In genomic region chr10:103691723-103692380, GRCh38 we compare ENCODE assay signal across 1 cellular context.
A peak's percentile ranks its signal among the peaks of the same experiment; 100 is the strongest.
TF ChIP-seq lines count a peak whose summit lies in the region.

No MANE protein-coding gene starts in this region.

TF ChIP-seq in K562, 482 proteins besides CTCF, POLR2A, EP300 and RAD21 (continued from another document):
- TF ChIP-seq HBP1 (CRISPR knock-in tag; IDR thresholded peaks at IDR 0.05) (no peak), RBM14 (IDR thresholded peaks at IDR 0.05; ENCODE audit: borderline replicate concordance, insufficient read depth, low read depth, low read length) (no peak), C11orf30 (IDR thresholded peaks at IDR 0.05; ENCODE audit: low read depth) (no peak), BHLHE40 (IDR thresholded peaks at IDR 0.05; ENCODE audit: low read length) (peak; percentile 80), NCOR1 (IDR thresholded peaks at IDR 0.05) (peak; percentile 21; the same call in 1 of the 2 replicates), ZBTB43 (CRISPR knock-in tag; IDR thresholded peaks at IDR 0.05) (no peak), ZNF583 (CRISPR knock-in tag; IDR thresholded peaks at IDR 0.05) (no peak), MGA (IDR thresholded peaks at IDR 0.05) (peak; percentile 61), JUND (IDR thresholded peaks at IDR 0.05; ENCODE audit: borderline replicate concordance, low read depth, low read length) (peak; percentile 15; the same call in 1 of the 2 replicates), JUND (tag; IDR thresholded peaks at IDR 0.05; ENCODE audit: borderline replicate concordance, low read depth, low read length) (peak; percentile 10; the same call in 1 of the 3 replicates), TAL1 (IDR thresholded peaks at IDR 0.05) (0 out of 2 replicates have a peak, but pooled peaks have one; percentile 8), CBX3 (IDR thresholded peaks at IDR 0.05; ENCODE audit: borderline replicate concordance in 1 of 2, low read length in 2 of 2) (no peak), TCFL5 (CRISPR knock-in tag; conservative IDR thresholded peaks at IDR 0.05) (no peak), DPF2 (IDR thresholded peaks at IDR 0.05) (peak; percentile 66), ZNF699 (CRISPR knock-in tag; IDR thresholded peaks at IDR 0.05; ENCODE audit: insufficient replicate concordance) (no peak), ZFP91 (CRISPR knock-in tag; IDR thresholded peaks at IDR 0.05) (no peak), ATF2 (CRISPR knock-in tag; IDR thresholded peaks at IDR 0.05) (no peak), TRIM24 (IDR thresholded peaks at IDR 0.05) (no peak), U2AF2 (optimal IDR thresholded peaks at IDR 0.05; ENCODE audit: low read depth, low read length) (no peak), PHF20 (IDR thresholded peaks at IDR 0.05; ENCODE audit: partially characterized antibody) (peak; percentile 28), MNT (conservative IDR thresholded peaks at IDR 0.05) (peak; percentile 82 to 84), ZKSCAN3 (CRISPR knock-in tag; IDR thresholded peaks at IDR 0.05) (no peak)
